Comparison of ENCODE assay signal across 15 cellular contexts in the genomic region with DNA sequence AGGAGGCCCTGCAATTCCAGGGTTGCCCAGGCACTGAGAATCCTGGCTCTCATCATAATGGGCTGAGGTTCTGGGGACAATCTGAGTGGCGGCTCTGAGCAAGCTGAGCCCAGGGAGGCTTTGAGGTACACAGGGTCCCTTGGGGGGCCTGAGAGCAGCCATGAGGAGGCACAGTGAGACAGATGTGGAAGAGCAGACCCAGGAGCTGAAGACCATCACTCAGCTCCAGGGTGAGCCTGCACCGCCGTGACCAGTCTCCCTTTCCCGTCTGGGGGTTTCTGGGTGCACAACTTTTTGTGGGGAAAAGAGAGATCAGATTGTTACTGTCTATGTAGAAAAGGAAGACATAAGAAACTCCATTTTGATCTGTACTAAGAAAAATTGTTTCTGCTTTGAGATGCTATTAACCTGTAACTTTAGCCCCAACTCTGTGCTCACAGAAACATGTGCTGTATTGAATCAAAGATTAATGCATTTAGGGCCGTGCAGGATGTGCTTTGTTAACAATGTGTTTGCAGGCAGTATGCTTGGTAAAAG. TPM values are rescaled to one million over a fixed set of nuclear protein-coding genes. Genes with fewer than 3 reads are reported as not detected.
DNase-seq lines count a peak whose midpoint lies in the region; ATAC-seq and TF ChIP-seq lines count a peak whose summit lies in the region.
"Had no signal": no experiment of that assay in that cellular context is flagged by ENCODE, and none has a peak within 500 bp of the region (broad histone marks: within the 10 kb centered on the region; RNA-seq: fewer than 3 reads in every experiment).

A gene (plus strand): TSS at position 101 of the 537 bp plus-strand sequence. CDS start 60 bp downstream, at position 161.

- H3K4me3 Mint-ChIP-seq in T-helper 17 cell, result peak within 1 kb of the TSS; percentile 31
- no peak within 1 kb of the TSS for H3K4me3 Mint-ChIP-seq in stimulated activated naive B cell treated with anti-CD40 and anti-IgM and Interleukin-4, amounts not matched to agents 10 μg/mL and 1 μg/mL and 100 μg/mL, for 72 hours
- H3K4me3 Mint-ChIP-seq: activated CD4-positive, alpha-beta T cell treated with anti-CD3 and anti-CD28 coated beads for 36 hours; T-helper 1 cell treated with Interleukin-12 subunit alpha and Interleukin-12 subunit beta and Interleukin-4 antibody, amounts not matched to agents 30 μg/mL and 1 μg/mL, for 36 hours had no signal

- no peak within 1 kb of the TSS for H3K4me3 ChIP-seq in heart left ventricle
- H3K4me3 ChIP-seq in mesenchymal stem cell (ENCODE audit: insufficient read depth in 1 of 2, low read depth in 1 of 2, low read length in 2 of 2), result no peak within 1 kb of the TSS
- H3K4me3 ChIP-seq: gastrocnemius medialis had no signal

- no peak within 1 kb of the TSS for H2BK5ac ChIP-seq in mesenchymal stem cell (ENCODE audit: low read depth, low read length, poor library complexity, severe bottlenecking)

- no peak for TF ChIP-seq CTCF in heart left ventricle (IDR thresholded peaks at IDR 0.05)

- TF ChIP-seq POLR2A in heart left ventricle (IDR thresholded peaks at IDR 0.05), result no peak

- H3K27me3 ChIP-seq in heart left ventricle (peaks cover 0 to 43% (median 13%) of the 10 kb centered on the region in 9 donors), mesenchymal stem cell (ENCODE audit: control insufficient read depth in 1 of 2, insufficient read depth in 1 of 2, low read length in 2 of 2) (peaks cover 33 to 52% of the 10 kb centered on the region in 2 experiments)

- peak within 1 kb of the TSS; percentile 82 to 92 for H3K18ac ChIP-seq in mesenchymal stem cell (ENCODE audit: low read depth in 1 of 2, low read length in 2 of 2)

- H4K91ac ChIP-seq in mesenchymal stem cell (ENCODE audit: low read length), result peak within 1 kb of the TSS; percentile 90

- H4K8ac ChIP-seq in mesenchymal stem cell (ENCODE audit: low read length), result peak within 1 kb of the TSS; percentile 14

- H3K9me3 Mint-ChIP-seq in stimulated activated naive B cell treated with anti-CD40 and anti-IgM and Interleukin-4, amounts not matched to agents 10 μg/mL and 1 μg/mL and 100 μg/mL, for 72 hours, result no peaks in the 10 kb centered on the region
- H3K9me3 Mint-ChIP-seq: T-helper 1 cell treated with Interleukin-12 subunit alpha and Interleukin-12 subunit beta and Interleukin-4 antibody, amounts not matched to agents 30 μg/mL and 1 μg/mL, for 36 hours had no signal

- H3K36me3 ChIP-seq in heart left ventricle, result peaks cover 0 to 14% (median 0%) of the 10 kb centered on the region in 9 donors
- peaks cover 10 to 24% of the 10 kb centered on the region in 2 experiments for H3K36me3 ChIP-seq in mesenchymal stem cell (ENCODE audit: control insufficient read depth in 1 of 2, insufficient read depth in 2 of 2, low read depth in 1 of 2, low read length in 2 of 2)
- H3K36me3 ChIP-seq: gastrocnemius medialis had no signal

- no peaks in the 10 kb centered on the region for H3K27me3 Mint-ChIP-seq in T-helper 17 cell
- H3K27me3 Mint-ChIP-seq in stimulated activated naive B cell treated with anti-CD40 and anti-IgM and Interleukin-4, amounts not matched to agents 10 μg/mL and 1 μg/mL and 100 μg/mL, for 72 hours, result peaks cover 0 to 5% of the 10 kb centered on the region in 2 donors

- H3K27ac Mint-ChIP-seq in T-helper 17 cell, result no peak within 1 kb of the TSS
- H3K27ac Mint-ChIP-seq in stimulated activated naive B cell treated with anti-CD40 and anti-IgM and Interleukin-4, amounts not matched to agents 10 μg/mL and 1 μg/mL and 100 μg/mL, for 72 hours, result peak within 1 kb of the TSS; percentile 62
- H3K27ac Mint-ChIP-seq: activated CD4-positive, alpha-beta T cell treated with anti-CD3 and anti-CD28 coated beads for 36 hours; T-helper 1 cell treated with Interleukin-12 subunit alpha and Interleukin-12 subunit beta and Interleukin-4 antibody, amounts not matched to agents 30 μg/mL and 1 μg/mL, for 36 hours had no signal

- peak within 1 kb of the TSS; percentile 13 for H2BK15ac ChIP-seq in mesenchymal stem cell (ENCODE audit: low read depth, poor library complexity, severe bottlenecking)

- H3K4ac ChIP-seq in mesenchymal stem cell (ENCODE audit: low read depth in 1 of 2, low read length in 2 of 2), result peak within 1 kb of the TSS; percentile 29 to 77

- no peak within 1 kb of the TSS for H3K4me2 ChIP-seq in mesenchymal stem cell (ENCODE audit: low read length, poor library complexity, severe bottlenecking)

- intact Hi-C loops in heart left ventricle (cut with DNase I), result loop anchor here in 3 of 10 donors (5.0 to 10.0 kb wide), 2 partner anchors 48 to 146 kb away; a partner anchor contains a TSS
- intact Hi-C loops in left cardiac atrium (cut with DNase I), result loop anchor here in 1 of 2 donors (10.0 kb wide), 1 partner anchor 48 kb away; a partner anchor contains a TSS

- no peaks in the 10 kb centered on the region for H3K9me3 ChIP-seq in heart left ventricle
- no peaks in the 10 kb centered on the region for H3K9me3 ChIP-seq in T-helper 17 cell (ENCODE audit: control insufficient read depth, low read length, poor library complexity, severe bottlenecking)
- H3K9me3 ChIP-seq in mesenchymal stem cell (ENCODE audit: control insufficient read depth, low read length), result no peaks in the 10 kb centered on the region
- H3K9me3 ChIP-seq: gastrocnemius medialis had no signal

- H2AK5ac ChIP-seq in mesenchymal stem cell (ENCODE audit: low read length, severe bottlenecking), result no peak within 1 kb of the TSS

- H2BK120ac ChIP-seq in mesenchymal stem cell (ENCODE audit: low read depth, low read length), result peak within 1 kb of the TSS; percentile 3

- 32 to 46% (median 37%) methylated on average over 4 to 5 of the region's 5 CpGs for WGBS in heart left ventricle, 4 donors
- WGBS in mesenchymal stem cell, result 63% methylated on average over 4 of the region's 5 CpGs

- H3K9ac ChIP-seq in mesenchymal stem cell (ENCODE audit: low read length), result no peak within 1 kb of the TSS

- H3K27ac ChIP-seq in heart left ventricle, result peak within 1 kb of the TSS in 8 of 12 donors; percentile 8 to 65 (median 36)
- no peak within 1 kb of the TSS for H3K27ac ChIP-seq in mesenchymal stem cell (ENCODE audit: low read length, poor library complexity, severe bottlenecking)

- no peak within 1 kb of the TSS for H2AFZ ChIP-seq in mesenchymal stem cell (ENCODE audit: low read depth, low read length)

- H3K4me1 ChIP-seq in heart left ventricle (peaks cover 11 to 77% (median 43%) of the 10 kb centered on the region in 12 donors), mesenchymal stem cell (ENCODE audit: control insufficient read depth, insufficient read depth, low read depth, low read length) (peaks cover 32% of the 10 kb centered on the region)

- ATAC-seq in heart left ventricle, result no peak
- ATAC-seq in left cardiac atrium, result no peak
- no peak for ATAC-seq in T-helper 17 cell
- ATAC-seq in stimulated activated naive B cell treated with anti-CD40 and anti-IgM and Interleukin-4, amounts not matched to agents 10 μg/mL and 1 μg/mL and 100 μg/mL, for 72 hours (replicated peaks), result no peak
- ATAC-seq in HG03521 (IDR thresholded peaks at IDR 0.05; ENCODE audit: unreplicated experiment), result no peak
- ATAC-seq: activated CD4-positive, alpha-beta T cell treated with anti-CD3 and anti-CD28 coated beads for 36 hours; gastrocnemius medialis had no signal

- no peak for DNase-seq in heart left ventricle
- no peak for DNase-seq in left cardiac atrium
- no peak for DNase-seq in T-helper 17 cell
- DNase-seq in mesenchymal stem cell, result peak; percentile 17
- DNase-seq in stimulated activated naive B cell treated with anti-CD40 and anti-IgM and Interleukin-4, amounts not matched to agents 10 μg/mL and 1 μg/mL and 100 μg/mL, for 72 hours, result no peak
- no peak for DNase-seq in putamen (ENCODE audit: low spot score)
- no peak for DNase-seq in NCI-H69 (lab: John Stamatoyannopoulos, UW)
- DNase-seq: ACHN; activated CD4-positive, alpha-beta T cell treated with anti-CD3 and anti-CD28 coated beads for 36 hours; gastrocnemius medialis; midbrain; NCI-H526 treated with DMSO at 0.1 percent for 48 hours had no signal

- H3K14ac ChIP-seq in mesenchymal stem cell (ENCODE audit: low read length in 2 of 2), result peak within 1 kb of the TSS in 1 of 2 experiments; percentile 58

- no peaks in the 10 kb centered on the region for H3K36me3 Mint-ChIP-seq in T-helper 17 cell (ENCODE audit: low read depth)
- H3K36me3 Mint-ChIP-seq in stimulated activated naive B cell treated with anti-CD40 and anti-IgM and Interleukin-4, amounts not matched to agents 10 μg/mL and 1 μg/mL and 100 μg/mL, for 72 hours, result peaks cover 0 to 13% of the 10 kb centered on the region in 2 donors

- peak within 1 kb of the TSS; percentile 2 to 64 for H2BK12ac ChIP-seq in mesenchymal stem cell (ENCODE audit: low read length in 2 of 2)

- H3K23ac ChIP-seq in mesenchymal stem cell (ENCODE audit: low read length in 2 of 2), result no peak within 1 kb of the TSS

- peaks cover 16% of the 10 kb centered on the region for H3K4me1 Mint-ChIP-seq in T-helper 17 cell
- H3K4me1 Mint-ChIP-seq in stimulated activated naive B cell treated with anti-CD40 and anti-IgM and Interleukin-4, amounts not matched to agents 10 μg/mL and 1 μg/mL and 100 μg/mL, for 72 hours, result peaks cover 15 to 37% of the 10 kb centered on the region in 2 donors

- H3K79me1 ChIP-seq in mesenchymal stem cell (replicated peaks; ENCODE audit: low read length, poor library complexity, severe bottlenecking), result peaks cover 21% of the 10 kb centered on the region

RNA-seq across cellular contexts. Expression of the gene that starts here (rescaled TPM):
- total RNA-seq in heart left ventricle (1 to 10 TPM in 7 of 9 donors, under 1 TPM in 2; 0.64 to 3.8 (median 1.4) TPM), left cardiac atrium (1 to 10 TPM; 1.1 to 1.6 TPM), T-helper 17 cell (1 to 10 TPM; 1.8 to 2.2 TPM)
- 1 to 10 TPM in 1 of 2 donors, under 1 TPM in 1; 0.32 to 4.7 TPM for polyA plus RNA-seq in heart left ventricle
- polyA plus RNA-seq in mesenchymal stem cell (2013, experiment 1 of 2), result 3.2 TPM
- polyA plus RNA-seq in mesenchymal stem cell (2013, experiment 2 of 2), result 2.7 TPM
- total RNA-seq: RPMI7951 had no signal
